9 cellular contexts compared by ENCODE assay signal in genomic region chr4:76266627-76267026, GRCh38. TPM values are rescaled to one million over a fixed set of nuclear protein-coding genes. Genes with fewer than 3 reads are reported as not detected.
"Had no signal": no experiment of that assay in that cellular context is flagged by ENCODE, and none has a peak within 500 bp of the region (broad histone marks: within the 10 kb centered on the region; RNA-seq: fewer than 3 reads in every experiment).

No MANE protein-coding gene starts in this region.

- H3K4me1 ChIP-seq: HAP-1 had no signal

- H2AFZ ChIP-seq: GM23248 had no signal

- H3K27ac ChIP-seq: GM23248, HL-60 had no signal

- DNase-seq: GM23248, GOT3, H7, HFFc6, IMR-90 had no signal

- H3K9ac ChIP-seq: GM23248 had no signal

- H3K9me3 ChIP-seq: HAP-1 had no signal

- ATAC-seq: HCT116 had no signal

- H3K36me3 ChIP-seq: HAP-1 had no signal

- H3K4me3 ChIP-seq: GM23248, HAP-1 had no signal

RNA-seq across cellular contexts. Expression of gene FAM47E, which starts 15.1 kb away (rescaled TPM):
- total RNA-seq: GM23248, HT1080, IMR-90 had no signal
- polyA plus RNA-seq: GM23248 had no signal
